In the genomic region with DNA sequence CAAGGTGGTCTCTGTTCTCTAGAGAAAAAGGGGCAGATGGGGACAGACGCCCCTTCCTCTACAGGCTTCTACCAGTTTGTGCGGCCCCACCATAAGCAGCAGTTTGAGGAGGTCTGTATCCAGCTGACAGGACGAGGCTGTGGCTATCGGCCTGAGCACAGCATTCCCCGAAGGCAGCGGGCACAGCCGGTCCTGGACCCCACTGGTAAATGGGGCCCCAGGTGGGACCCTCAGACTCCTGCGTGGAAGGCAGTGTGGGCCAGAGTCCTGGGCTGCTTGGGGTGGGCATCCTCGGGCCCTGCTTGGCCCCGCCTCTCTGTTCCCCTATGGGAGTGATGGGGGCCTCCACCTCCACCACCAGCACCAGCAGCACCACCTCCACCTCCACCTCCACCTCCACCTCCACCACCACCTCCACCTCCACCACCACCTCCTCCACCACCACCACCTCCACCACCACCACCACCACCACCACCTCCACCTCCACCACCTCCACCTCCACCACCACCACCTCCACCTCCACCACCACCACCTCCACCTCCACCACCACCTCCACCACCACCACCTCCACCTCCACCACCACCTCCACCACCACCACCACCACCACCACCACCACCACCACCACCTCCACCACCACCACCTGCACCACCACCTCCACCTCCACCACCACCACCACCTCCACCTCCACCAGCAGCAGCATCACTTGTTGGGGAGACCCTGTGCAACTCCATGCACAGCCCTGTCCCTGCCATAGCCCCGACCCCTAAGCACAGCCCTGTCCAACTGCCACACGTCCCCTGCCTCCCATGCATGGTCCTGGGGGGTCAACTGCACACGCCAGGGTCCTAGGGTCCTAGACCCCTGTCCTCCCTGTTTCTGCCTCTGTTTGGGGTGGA, we compare ENCODE assay signal across 14 cellular contexts. TPM values are rescaled to one million over a fixed set of nuclear protein-coding genes. Genes with fewer than 3 reads are reported as not detected.
DNase-seq lines count a peak whose midpoint lies in the region; ATAC-seq and TF ChIP-seq lines count a peak whose summit lies in the region.
"Had no signal": no experiment of that assay in that cellular context is flagged by ENCODE, and none has a peak within 500 bp of the region (broad histone marks: within the 10 kb centered on the region; RNA-seq: fewer than 3 reads in every experiment).

No MANE protein-coding gene starts in this region.

- no peak for TF ChIP-seq EP300 in stomach (IDR thresholded peaks at IDR 0.05)

- H3K27me3 ChIP-seq in stomach: no peaks in the 10 kb centered on the region
- H3K27me3 ChIP-seq: MG63 had no signal

- intact Hi-C loops in stomach (cut with DNase I; ENCODE audit: low total_unique reads): no loop called here

- H3K36me3 Mint-ChIP-seq in activated naive CD4-positive, alpha-beta T cell treated with anti-CD3 and anti-CD28 coated beads, Interleukin-2, amount 10 ng/mL, durations not matched to agents 7 days and 5 days: peaks cover 18% of the 10 kb centered on the region
- no peaks in the 10 kb centered on the region for H3K36me3 Mint-ChIP-seq in activated naive CD8-positive, alpha-beta T cell
- peaks cover 5% of the 10 kb centered on the region for H3K36me3 Mint-ChIP-seq in nephron progenitor cell (ENCODE audit: low read depth)
- H3K36me3 Mint-ChIP-seq: type B pancreatic cell had no signal

- H3K27ac Mint-ChIP-seq in activated naive CD4-positive, alpha-beta T cell treated with anti-CD3 and anti-CD28 coated beads, Interleukin-2, amount 10 ng/mL, durations not matched to agents 7 days and 5 days: peak overlapping the region; percentile 81
- H3K27ac Mint-ChIP-seq in activated naive CD8-positive, alpha-beta T cell: peak overlapping the region; percentile 46
- no peak overlapping the region for H3K27ac Mint-ChIP-seq in nephron progenitor cell
- H3K27ac Mint-ChIP-seq: type B pancreatic cell had no signal

- H3K9me3 Mint-ChIP-seq in activated naive CD4-positive, alpha-beta T cell treated with anti-CD3 and anti-CD28 coated beads, Interleukin-2, amount 10 ng/mL, durations not matched to agents 7 days and 5 days: no peaks in the 10 kb centered on the region
- H3K9me3 Mint-ChIP-seq in activated naive CD8-positive, alpha-beta T cell (ENCODE audit: low read depth): no peaks in the 10 kb centered on the region
- H3K9me3 Mint-ChIP-seq in nephron progenitor cell: peaks cover 3% of the 10 kb centered on the region
- H3K9me3 Mint-ChIP-seq: type B pancreatic cell had no signal

- no peak for TF ChIP-seq CTCF in stomach (IDR thresholded peaks at IDR 0.05)
- no peak for TF ChIP-seq CTCF in nephron progenitor cell (IDR thresholded peaks at IDR 0.05)

- no peak for TF ChIP-seq POLR2A in stomach (IDR thresholded peaks at IDR 0.05)

- peak overlapping the region; percentile 35 for H3K4me3 Mint-ChIP-seq in activated naive CD4-positive, alpha-beta T cell treated with anti-CD3 and anti-CD28 coated beads, Interleukin-2, amount 10 ng/mL, durations not matched to agents 7 days and 5 days
- H3K4me3 Mint-ChIP-seq in activated naive CD8-positive, alpha-beta T cell: no peak overlapping the region
- H3K4me3 Mint-ChIP-seq in nephron progenitor cell: no peak overlapping the region
- H3K4me3 Mint-ChIP-seq: type B pancreatic cell had no signal

- peaks cover 16 to 50% (median 24%) of the 10 kb centered on the region in 4 donors for H3K36me3 ChIP-seq in stomach

- peak; percentile 19 for DNase-seq in activated naive CD4-positive, alpha-beta T cell treated with anti-CD3 and anti-CD28 coated beads, Interleukin-2, amount 10 ng/mL, durations not matched to agents 7 days and 5 days
- DNase-seq in activated naive CD4-positive, alpha-beta T cell treated with Interleukin-2 at 50 U/mL for 16 hours: no peak
- DNase-seq in iPS-NIHi11 (ENCODE audit: low spot score) (peak; percentile 12), stomach (no peak), inferior parietal cortex (ENCODE audit: extremely low spot score) (no peak), nephron progenitor cell (no peak)
- DNase-seq: activated CD4-positive, CD25-positive, alpha-beta regulatory T cell; activated effector memory CD4-positive, alpha-beta T cell treated with anti-CD3 and anti-CD28 coated beads, Interleukin-2, amount 50 U/mL, for 16 hours; DMS153 had no signal

- no peak for ATAC-seq in GM19455 (IDR thresholded peaks at IDR 0.05; ENCODE audit: unreplicated experiment)
- ATAC-seq: SK-N-SH treated with all-trans-retinoic acid at 6 μM for 48 hours had no signal

- H3K4me1 Mint-ChIP-seq in activated naive CD4-positive, alpha-beta T cell treated with anti-CD3 and anti-CD28 coated beads, Interleukin-2, amount 10 ng/mL, durations not matched to agents 7 days and 5 days: peaks cover 9% of the 10 kb centered on the region
- H3K4me1 Mint-ChIP-seq in activated naive CD8-positive, alpha-beta T cell (ENCODE audit: low read depth): peaks cover 15% of the 10 kb centered on the region
- H3K4me1 Mint-ChIP-seq in nephron progenitor cell: peaks cover 20% of the 10 kb centered on the region

- CTCF ChIA-PET in activated naive CD4-positive, alpha-beta T cell treated with anti-CD3 and anti-CD28 coated beads, Interleukin-2, amount 10 ng/mL, durations not matched to agents 7 days and 5 days (lab: Charles Lee): no interaction called here

- peaks cover 19 to 72% (median 46%) of the 10 kb centered on the region in 4 donors for H3K4me1 ChIP-seq in stomach

- 79 to 95% (median 89%) methylated on average over 5 to 13 of the region's 13 CpGs for WGBS in stomach, 5 donors

- peak overlapping the region in 3 of 5 donors; percentile 25 to 56 (median 27) for H3K27ac ChIP-seq in stomach

- no peaks in the 10 kb centered on the region for H3K9me3 ChIP-seq in stomach

- no peak overlapping the region for H3K4me3 ChIP-seq in stomach
- H3K4me3 ChIP-seq: MG63 had no signal

- H3K27me3 Mint-ChIP-seq in activated naive CD4-positive, alpha-beta T cell treated with anti-CD3 and anti-CD28 coated beads, Interleukin-2, amount 10 ng/mL, durations not matched to agents 7 days and 5 days: peaks cover 4% of the 10 kb centered on the region
- H3K27me3 Mint-ChIP-seq in activated naive CD8-positive, alpha-beta T cell: no peaks in the 10 kb centered on the region
- H3K27me3 Mint-ChIP-seq in nephron progenitor cell (ENCODE audit: low read depth, poor library complexity): no peaks in the 10 kb centered on the region
- H3K27me3 Mint-ChIP-seq: type B pancreatic cell had no signal

RNA-seq across cellular contexts. Expression of gene TNFRSF6B, which starts 3.1 kb away (rescaled TPM):
- total RNA-seq in stomach: 10 to 100 TPM in 1 of 5 donors, 1 to 10 TPM in 3, not detected in 1; 1.1 to 16.9 (median 3.2) TPM
- 10 to 100 TPM in 1 of 3 donors, 1 to 10 TPM in 2; 8.5 to 26.2 (median 9.5) TPM for polyA plus RNA-seq in stomach

RNA-seq across cellular contexts. Expression of gene ARFRP1, which starts 14.4 kb away (rescaled TPM):
- total RNA-seq in stomach: 100 to 1,000 TPM in 1 of 5 donors, 10 to 100 TPM in 3, 1 to 10 TPM in 1; 7.6 to 103 (median 35.8) TPM
- 10 to 100 TPM; 30.2 to 56.2 (median 35.9) TPM for polyA plus RNA-seq in stomach

RNA-seq across cellular contexts. Expression of gene ZGPAT, which starts 14.5 kb away (rescaled TPM):
- total RNA-seq in stomach: 10 to 100 TPM; 12.3 to 49.6 (median 39.3) TPM
- 10 to 100 TPM; 29.9 to 41.7 (median 37.7) TPM for polyA plus RNA-seq in stomach

RNA-seq across cellular contexts. Expression of gene RTEL1, which starts 35.2 kb away (rescaled TPM):
- 10 to 100 TPM; 13.6 to 70.4 (median 32.7) TPM for total RNA-seq in stomach
- polyA plus RNA-seq in stomach: 1 to 10 TPM; 7.6 to 10.0 (median 9.2) TPM

RNA-seq across cellular contexts. Expression of gene STMN3, which starts 40.1 kb away (rescaled TPM):
- 10 to 100 TPM in 2 of 5 donors, 1 to 10 TPM in 2, under 1 TPM in 1; 0.87 to 13.4 (median 5.5) TPM for total RNA-seq in stomach
- polyA plus RNA-seq in stomach: 10 to 100 TPM; 12.3 to 14.8 (median 12.5) TPM

Comparison
In these comparisons a context has a peak if more than half of its experiments do, and no peak if none do; other contexts are left out.
1. DNase-seq: peak in activated naive CD4-positive, alpha-beta T cell treated with anti-CD3 and anti-CD28 coated beads, Interleukin-2, amount 10 ng/mL, durations not matched to agents 7 days and 5 days (single experiment) and iPS-NIHi11 (single experiment); none in activated naive CD4-positive, alpha-beta T cell treated with Interleukin-2 at 50 U/mL for 16 hours (single experiment), stomach (single experiment), inferior parietal cortex (single experiment) and nephron progenitor cell (single experiment).